8 cellular contexts compared by ENCODE assay signal in genomic region chr10:122307669-122308486, GRCh38. TPM values are rescaled to one million over a fixed set of nuclear protein-coding genes. Genes with fewer than 3 reads are reported as not detected.
DNase-seq lines count a peak whose midpoint lies in the region; ATAC-seq and TF ChIP-seq lines count a peak whose summit lies in the region.

No MANE protein-coding gene starts in this region.

- no peak for TF ChIP-seq CTCF in WI38 (IDR thresholded peaks at IDR 0.05; ENCODE audit: low read depth, low read length)
- TF ChIP-seq CTCF in smooth muscle cell (IDR thresholded peaks at IDR 0.05; ENCODE audit: borderline replicate concordance, insufficient read depth, poor library complexity, severe bottlenecking): no peak
- TF ChIP-seq CTCF in WTC11 (IDR thresholded peaks at IDR 0.05): no peak

- H3K4me3 ChIP-seq in WI38 (ENCODE audit: low read depth, low read length): 0 out of 2 replicates have a peak overlapping the region, but pooled peaks have one; percentile 2
- H3K4me3 ChIP-seq in smooth muscle cell: peak overlapping the region; percentile 21

- ATAC-seq in HG02973 (IDR thresholded peaks at IDR 0.05; ENCODE audit: unreplicated experiment) (peak; percentile 72), left ventricle myocardium superior (peak; percentile 91), WTC11 (no peak)

- H3K27me3 Mint-ChIP-seq in WTC11 (ENCODE audit: low read depth): no peaks in the 10 kb centered on the region; the same call in 1 of the 2 replicates

- H3K27ac ChIP-seq in smooth muscle cell (ENCODE audit: low read depth): peak overlapping the region; percentile 96

- H3K4me2 ChIP-seq in smooth muscle cell: peak overlapping the region; percentile 79

- H3K79me2 ChIP-seq in smooth muscle cell (ENCODE audit: low read depth): no peaks in the 10 kb centered on the region

- H3K27me3 ChIP-seq in smooth muscle cell (ENCODE audit: low read depth): no peaks in the 10 kb centered on the region

- intact Hi-C loops in left ventricle myocardium superior (cut with micrococcal nuclease): no loop called here

- no peak overlapping the region; the same call in 1 of the 2 replicates for H3K27ac Mint-ChIP-seq in WTC11

- peak overlapping the region; percentile 57 for H2AFZ ChIP-seq in smooth muscle cell (ENCODE audit: low read depth)

- no peak overlapping the region for H3K4me3 Mint-ChIP-seq in WTC11

- POLR2A ChIA-PET in WTC11 (lab: Charles Lee): no interaction called here

- H3K9me3 ChIP-seq in smooth muscle cell (replicated peaks; ENCODE audit: low read depth): no peaks in the 10 kb centered on the region

- H4K20me1 ChIP-seq in smooth muscle cell (ENCODE audit: low read depth): no peaks in the 10 kb centered on the region

- no peaks in the 10 kb centered on the region for H3K4me1 ChIP-seq in smooth muscle cell (ENCODE audit: low read depth)

- H3K36me3 Mint-ChIP-seq in WTC11: peaks cover 6% of the 10 kb centered on the region; the same call in 1 of the 2 replicates

- H3K4me1 Mint-ChIP-seq in WTC11: peaks cover 21% of the 10 kb centered on the region

- peak overlapping the region; percentile 80 for H3K9ac ChIP-seq in smooth muscle cell (ENCODE audit: low read depth)

- peaks cover 12% of the 10 kb centered on the region for H3K9me3 Mint-ChIP-seq in WTC11

- CTCF ChIA-PET in WTC11 (lab: Charles Lee): interaction anchor here (0.5 to 1.6 kb wide), 6 partner anchors 9 to 1571 kb away, joined by 3 to 9 read pairs (median 5); no protein-coding TSS in a partner anchor

- no peaks in the 10 kb centered on the region for H3K36me3 ChIP-seq in smooth muscle cell (ENCODE audit: low read depth)

- peak; percentile 88 for DNase-seq in Daoy (ENCODE audit: low read depth)
- peak; percentile 73 for DNase-seq in left ventricle myocardium superior
- peak; percentile 10 for DNase-seq in smooth muscle cell (lab: John Stamatoyannopoulos, UW; ENCODE audit: unreplicated experiment)
- no peak for DNase-seq in WTC11 (ENCODE audit: low spot score)
- DNase-seq in effector CD8-positive, alpha-beta T cell (lab: John Stamatoyannopoulos, UW): no peak
- DNase-seq in middle frontal gyrus (ENCODE audit: extremely low spot score, low spot score): no peak

- 29% methylated on average over 15 of the region's 15 CpGs for WGBS in smooth muscle cell (ENCODE audit: low lambda C conversion rate)

- peaks cover 5% of the 10 kb centered on the region for H3F3A ChIP-seq in smooth muscle cell (ENCODE audit: low read depth)

TF ChIP-seq in WTC11, 78 proteins besides CTCF, POLR2A, EP300 and RAD21 (continues in another document):
- TF ChIP-seq NR2C2 (CRISPR knock-in tag; IDR thresholded peaks at IDR 0.05) (no peak), ZBTB43 (CRISPR knock-in tag; IDR thresholded peaks at IDR 0.05) (no peak), ZNF121 (CRISPR knock-in tag; IDR thresholded peaks at IDR 0.05) (no peak), ZNF512 (CRISPR knock-in tag; IDR thresholded peaks at IDR 0.05; ENCODE audit: borderline replicate concordance) (no peak), NFATC4 (CRISPR knock-in tag; IDR thresholded peaks at IDR 0.05) (no peak), ATF2 (CRISPR knock-in tag; IDR thresholded peaks at IDR 0.05; ENCODE audit: borderline replicate concordance, low read depth) (no peak), CBFB (CRISPR knock-in tag; IDR thresholded peaks at IDR 0.05; ENCODE audit: low read depth) (no peak), ZNF532 (CRISPR knock-in tag; IDR thresholded peaks at IDR 0.05; ENCODE audit: borderline replicate concordance) (no peak), ZNF423 (CRISPR knock-in tag; IDR thresholded peaks at IDR 0.05) (no peak), SMAD4 (CRISPR knock-in tag; IDR thresholded peaks at IDR 0.05) (no peak), FOXJ3 (CRISPR knock-in tag; IDR thresholded peaks at IDR 0.05; ENCODE audit: borderline replicate concordance) (no peak), NR3C1 (CRISPR knock-in tag; conservative IDR thresholded peaks at IDR 0.05; ENCODE audit: low read depth) (no peak), STAT6 (CRISPR knock-in tag; conservative IDR thresholded peaks at IDR 0.05; ENCODE audit: low read depth) (no peak)

RNA-seq across cellular contexts. Expression of gene BTBD16, which starts 36.8 kb away (rescaled TPM):
- not detected in 2 replicates for total RNA-seq in Daoy (2014; rRNA removed; shearing (Covaris generic))
- total RNA-seq in left ventricle myocardium superior: not detected
- total RNA-seq in smooth muscle cell: not detected in 2 replicates
- polyA plus RNA-seq in smooth muscle cell: not detected in 2 replicates
- not detected in 3 replicates for total RNA-seq in WTC11 (2021)

Comparison
In these comparisons a context has a peak if more than half of its experiments do, and no peak if none do; other contexts are left out.
1. DNase-seq: peak in Daoy (single experiment), left ventricle myocardium superior (single experiment) and smooth muscle cell (single experiment); none in WTC11 (single experiment), effector CD8-positive, alpha-beta T cell (single experiment) and middle frontal gyrus (single experiment).